In genomic region chr11:45429719-45430118, GRCh38 we compare ENCODE assay signal across 37 cellular contexts.
"Had no signal": no experiment of that assay in that cellular context is flagged by ENCODE, and none has a peak within 500 bp of the region (broad histone marks: within the 10 kb centered on the region; RNA-seq: fewer than 3 reads in every experiment).

No MANE protein-coding gene starts in this region.

- H3K27ac ChIP-seq: adrenal gland, body of pancreas, brain microvascular endothelial cell, breast epithelium, VCaP had no signal

- DNase-seq: activated B cell treated with CpG ODN at 0.5 μM for 24 hours; activated CD4-positive, alpha-beta memory T cell treated with anti-CD3 and anti-CD28 coated beads for 36 hours; activated CD4-positive, alpha-beta T cell treated with anti-CD3 and anti-CD28 coated beads for 4 hours; activated CD4-positive, alpha-beta T cell treated with anti-CD3 and anti-CD28 coated beads, Interleukin-2, amount 10 ng/mL, durations not matched to agents 24 days and 14 days; activated CD4-positive, alpha-beta T cell treated with anti-CD3 and anti-CD28 coated beads, Interleukin-2, amount 50 U/mL, for 1 hour; activated CD4-positive, alpha-beta T cell treated with anti-CD3 and anti-CD28 coated beads, Interleukin-2, amount 50 U/mL, for 4 hours; activated CD4-positive, CD25-positive, alpha-beta regulatory T cell treated with anti-CD3 and anti-CD28 coated beads, Interleukin-2, amount 50 U/mL, for 72 hours; activated CD8-positive, alpha-beta memory T cell treated with anti-CD3 and anti-CD28 coated beads, Interleukin-2, amount 50 U/mL, for 4 hours; activated CD8-positive, alpha-beta T cell treated with anti-CD3 and anti-CD28 coated beads for 36 hours; activated effector memory CD4-positive, alpha-beta T cell treated with anti-CD3 and anti-CD28 coated beads, Interleukin-2, amount 50 U/mL, for 16 hours; activated gamma-delta T cell treated with Interleukin-2 at 50 U/mL for 16 hours; activated naive CD4-positive, alpha-beta T cell; activated naive CD4-positive, alpha-beta T cell treated with anti-CD3 and anti-CD28 coated beads for 36 hours; activated naive CD4-positive, alpha-beta T cell treated with anti-CD3 and anti-CD28 coated beads, Interleukin-2, amount 50 U/mL, for 16 hours; activated naive CD8-positive, alpha-beta T cell treated with anti-CD3 and anti-CD28 coated beads for 36 hours; activated T-cell treated with anti-CD3 and anti-CD28 coated beads for 4 hours; activated T-cell treated with anti-CD3 and anti-CD28 coated beads, Interleukin-2, amount 50 U/mL, for 1 hour; activated T-cell treated with anti-CD3 and anti-CD28 coated beads, Interleukin-2, amount 50 U/mL, for 4 hours; activated T-cell treated with anti-CD3 and anti-CD28 coated beads, Interleukin-2, amount 50 U/mL, for 72 hours; adrenal gland; amniotic stem cell; aorta; body of pancreas; brain microvascular endothelial cell; caudate nucleus; T-helper 2 cell; T-helper 9 cell had no signal

- FAIRE-seq: astrocyte, colon, TTC549 had no signal

- H3K4me1 ChIP-seq: adrenal gland, body of pancreas, breast epithelium had no signal

- ATAC-seq: activated CD8-positive, alpha-beta T cell treated with anti-CD3 and anti-CD28 coated beads for 36 hours; activated naive CD4-positive, alpha-beta T cell treated with anti-CD3 and anti-CD28 coated beads, Interleukin-2, amount 50 U/mL, for 72 hours; activated T-cell treated with anti-CD3 and anti-CD28 coated beads, Interleukin-2, amount 50 U/mL, for 4 hours; activated T-cell treated with anti-CD3 and anti-CD28 coated beads, Interleukin-2, amount 50 U/mL, for 72 hours; activated T-helper 17 cell treated with anti-CD3 and anti-CD28 coated beads, Interleukin-2, amount 50 U/mL, for 72 hours; body of pancreas had no signal

- H3K4me3 Mint-ChIP-seq: activated B cell treated with CpG ODN at 0.5 μM for 24 hours; activated CD4-positive, alpha-beta memory T cell treated with anti-CD3 and anti-CD28 coated beads for 36 hours; activated CD4-positive, alpha-beta T cell treated with anti-CD3 and anti-CD28 coated beads, Interleukin-2, amount 10 ng/mL, durations not matched to agents 24 days and 14 days; activated CD8-positive, alpha-beta T cell treated with anti-CD3 and anti-CD28 coated beads for 36 hours; activated naive CD4-positive, alpha-beta T cell treated with anti-CD3 and anti-CD28 coated beads for 36 hours; activated naive CD8-positive, alpha-beta T cell treated with anti-CD3 and anti-CD28 coated beads for 36 hours; activated T-cell treated with anti-CD3 and anti-CD28 coated beads, Interleukin-2, amount 50 U/mL, for 4 hours; activated T-cell treated with anti-CD3 and anti-CD28 coated beads, Interleukin-2, amount 50 U/mL, for 72 hours; activated T-helper 1 cell treated with anti-CD3 and anti-CD28 coated beads, Interleukin-12 subunit alpha, Interleukin-12 subunit beta, Interleukin-2, Interleukin-4 antibody, amounts not matched to agents 30 ng/mL and 10 ng/mL and 1 ng/mL, durations not matched to agents 14 hours and 24 hours and 36 hours; activated T-helper 17 cell treated with anti-CD3 and anti-CD28 coated beads, Interleukin-2, amount 50 U/mL, for 72 hours; T-helper 1 cell treated with Interleukin-12 subunit alpha and Interleukin-12 subunit beta and Interleukin-4 antibody, amounts not matched to agents 30 μg/mL and 1 μg/mL, for 36 hours; T-helper 2 cell treated with Interferon-gamma antibody and Interleukin-4, amounts not matched to agents 5 μg/mL and 100 μg/mL, for 36 hours had no signal

- H3K9me3 Mint-ChIP-seq: activated B cell treated with CpG ODN at 0.5 μM for 24 hours; activated CD4-positive, alpha-beta memory T cell treated with anti-CD3 and anti-CD28 coated beads for 36 hours; activated CD4-positive, alpha-beta T cell treated with anti-CD3 and anti-CD28 coated beads, Interleukin-2, amount 10 ng/mL, durations not matched to agents 24 days and 14 days; activated CD8-positive, alpha-beta T cell treated with anti-CD3 and anti-CD28 coated beads for 36 hours; activated naive CD4-positive, alpha-beta T cell treated with anti-CD3 and anti-CD28 coated beads for 36 hours; activated naive CD4-positive, alpha-beta T cell treated with anti-CD3 and anti-CD28 coated beads, Interleukin-2, amount 50 U/mL, for 72 hours; activated naive CD8-positive, alpha-beta T cell treated with anti-CD3 and anti-CD28 coated beads for 36 hours; activated T-cell treated with anti-CD3 and anti-CD28 coated beads, Interleukin-2, amount 50 U/mL, for 4 hours; activated T-cell treated with anti-CD3 and anti-CD28 coated beads, Interleukin-2, amount 50 U/mL, for 72 hours; activated T-helper 1 cell treated with anti-CD3 and anti-CD28 coated beads, Interleukin-12 subunit alpha, Interleukin-12 subunit beta, Interleukin-2, Interleukin-4 antibody, amounts not matched to agents 30 ng/mL and 10 ng/mL and 1 ng/mL, durations not matched to agents 14 hours and 24 hours and 36 hours; activated T-helper 17 cell treated with anti-CD3 and anti-CD28 coated beads, Interleukin-2, amount 50 U/mL, for 72 hours; T-helper 1 cell treated with Interleukin-12 subunit alpha and Interleukin-12 subunit beta and Interleukin-4 antibody, amounts not matched to agents 30 μg/mL and 1 μg/mL, for 36 hours; T-helper 2 cell treated with Interferon-gamma antibody and Interleukin-4, amounts not matched to agents 5 μg/mL and 100 μg/mL, for 36 hours had no signal

- H3K9me3 ChIP-seq: adrenal gland, body of pancreas, breast epithelium had no signal

- H3K36me3 Mint-ChIP-seq: activated CD4-positive, alpha-beta memory T cell treated with anti-CD3 and anti-CD28 coated beads for 36 hours; activated naive CD4-positive, alpha-beta T cell treated with anti-CD3 and anti-CD28 coated beads, Interleukin-2, amount 50 U/mL, for 72 hours; activated naive CD8-positive, alpha-beta T cell treated with anti-CD3 and anti-CD28 coated beads for 36 hours had no signal

- H3K27ac Mint-ChIP-seq: activated B cell treated with CpG ODN at 0.5 μM for 24 hours; activated CD4-positive, alpha-beta memory T cell treated with anti-CD3 and anti-CD28 coated beads for 36 hours; activated CD4-positive, alpha-beta T cell treated with anti-CD3 and anti-CD28 coated beads, Interleukin-2, amount 10 ng/mL, durations not matched to agents 24 days and 14 days; activated CD8-positive, alpha-beta T cell treated with anti-CD3 and anti-CD28 coated beads for 36 hours; activated naive CD4-positive, alpha-beta T cell treated with anti-CD3 and anti-CD28 coated beads for 36 hours; activated naive CD4-positive, alpha-beta T cell treated with anti-CD3 and anti-CD28 coated beads, Interleukin-2, amount 50 U/mL, for 72 hours; activated naive CD8-positive, alpha-beta T cell treated with anti-CD3 and anti-CD28 coated beads for 36 hours; activated T-cell treated with anti-CD3 and anti-CD28 coated beads, Interleukin-2, amount 50 U/mL, for 72 hours; activated T-helper 1 cell treated with anti-CD3 and anti-CD28 coated beads, Interleukin-12 subunit alpha, Interleukin-12 subunit beta, Interleukin-2, Interleukin-4 antibody, amounts not matched to agents 30 ng/mL and 10 ng/mL and 1 ng/mL, durations not matched to agents 14 hours and 24 hours and 36 hours; activated T-helper 17 cell treated with anti-CD3 and anti-CD28 coated beads, Interleukin-2, amount 50 U/mL, for 72 hours; T-helper 1 cell treated with Interleukin-12 subunit alpha and Interleukin-12 subunit beta and Interleukin-4 antibody, amounts not matched to agents 30 μg/mL and 1 μg/mL, for 36 hours; T-helper 2 cell treated with Interferon-gamma antibody and Interleukin-4, amounts not matched to agents 5 μg/mL and 100 μg/mL, for 36 hours had no signal

- H3K4me1 Mint-ChIP-seq: activated B cell treated with CpG ODN at 0.5 μM for 24 hours; activated CD4-positive, alpha-beta T cell treated with anti-CD3 and anti-CD28 coated beads, Interleukin-2, amount 10 ng/mL, durations not matched to agents 24 days and 14 days; activated naive CD8-positive, alpha-beta T cell treated with anti-CD3 and anti-CD28 coated beads for 36 hours; activated T-helper 17 cell treated with anti-CD3 and anti-CD28 coated beads, Interleukin-2, amount 50 U/mL, for 72 hours had no signal

- H3K4me3 ChIP-seq: adrenal gland, body of pancreas, breast epithelium had no signal
